Comparison of ENCODE assay signal across 9 cellular contexts in genomic region chr3:58630081-58630709, GRCh38. TPM values are rescaled to one million over a fixed set of nuclear protein-coding genes. Genes with fewer than 3 reads are reported as not detected.
DNase-seq lines count a peak whose midpoint lies in the region; ATAC-seq, FAIRE-seq and TF ChIP-seq lines count a peak whose summit lies in the region.
"Had no signal": no experiment of that assay in that cellular context is flagged by ENCODE, and none has a peak within 500 bp of the region (broad histone marks: within the 10 kb centered on the region; RNA-seq: fewer than 3 reads in every experiment).

No MANE protein-coding gene starts in this region.

- H3K4me1 Mint-ChIP-seq in naive B cell, result peaks cover 0 to 5% (median 4%) of the 10 kb centered on the region in 3 donors
- H3K4me1 Mint-ChIP-seq in stimulated activated effector memory CD8-positive, alpha-beta T cell treated with anti-CD3 and anti-CD28 coated beads, Interleukin-12 subunit alpha, Interleukin-12 subunit beta, amount 100 ng/mL, for 72 hours, result peaks cover 13% of the 10 kb centered on the region

- peak overlapping the region in 3 of 6 donors; percentile 11 to 36 (median 26) for H3K27ac Mint-ChIP-seq in naive B cell
- H3K27ac Mint-ChIP-seq in stimulated activated effector memory CD8-positive, alpha-beta T cell treated with anti-CD3 and anti-CD28 coated beads, Interleukin-12 subunit alpha, Interleukin-12 subunit beta, amount 100 ng/mL, for 72 hours, result no peak overlapping the region
- H3K27ac Mint-ChIP-seq: IgD-negative memory B cell had no signal

- H3K36me3 Mint-ChIP-seq in naive B cell, result no peaks in the 10 kb centered on the region
- peaks cover 6% of the 10 kb centered on the region for H3K36me3 Mint-ChIP-seq in stimulated activated effector memory CD8-positive, alpha-beta T cell treated with anti-CD3 and anti-CD28 coated beads, Interleukin-12 subunit alpha, Interleukin-12 subunit beta, amount 100 ng/mL, for 72 hours
- H3K36me3 Mint-ChIP-seq: IgD-negative memory B cell had no signal

- no peak for TF ChIP-seq POLR2A in H54 (IDR thresholded peaks at IDR 0.05; ENCODE audit: low read depth, low read length)

- peaks cover 3 to 25% (median 16%) of the 10 kb centered on the region in 3 donors for H3K27me3 Mint-ChIP-seq in naive B cell

- no peaks in the 10 kb centered on the region for H3K9me3 Mint-ChIP-seq in naive B cell
- H3K9me3 Mint-ChIP-seq in stimulated activated effector memory CD8-positive, alpha-beta T cell treated with anti-CD3 and anti-CD28 coated beads, Interleukin-12 subunit alpha, Interleukin-12 subunit beta, amount 100 ng/mL, for 72 hours, result no peaks in the 10 kb centered on the region
- H3K9me3 Mint-ChIP-seq: IgD-negative memory B cell had no signal

- DNase-seq in C1 segment of cervical spinal cord (lab: John Stamatoyannopoulos, UW) (peak in 11 of 14 donors; percentile 8 to 66 (median 39)), H54 (ENCODE audit: insufficient read length, low spot score) (peak; percentile 47), NCI-H82 treated with DMSO at 0.1 percent for 48 hours (lab: John Stamatoyannopoulos, UW; ENCODE audit: unreplicated experiment) (peak; percentile 12), naive B cell (peak; percentile 42)
- DNase-seq in activated CD8-positive, alpha-beta memory T cell treated with anti-CD3 and anti-CD28 coated beads, Interleukin-2, amount 50 U/mL, for 4 hours, result peak; percentile 61
- peak; percentile 58 to 83 for DNase-seq in stimulated activated effector memory CD8-positive, alpha-beta T cell treated with anti-CD3 and anti-CD28 coated beads, Interleukin-12 subunit alpha, Interleukin-12 subunit beta, amount 100 ng/mL, for 72 hours (ENCODE audit: low spot score in 2 of 2)

- ATAC-seq in esophagus mucosa, result peak; percentile 59
- peak; percentile 45 to 52 for ATAC-seq in naive B cell (ENCODE audit: low read depth in 2 of 2)
- peak; percentile 38 for ATAC-seq in stimulated activated effector memory CD8-positive, alpha-beta T cell treated with anti-CD3 and anti-CD28 coated beads, Interleukin-12 subunit alpha, Interleukin-12 subunit beta, amount 100 ng/mL, for 72 hours
- no peak for ATAC-seq in HG02571 (IDR thresholded peaks at IDR 0.05; ENCODE audit: unreplicated experiment)

- no peak for FAIRE-seq in H54 (lab: Jason Lieb, UNC)

- H3K4me3 Mint-ChIP-seq in naive B cell, result no peak overlapping the region
- H3K4me3 Mint-ChIP-seq in stimulated activated effector memory CD8-positive, alpha-beta T cell treated with anti-CD3 and anti-CD28 coated beads, Interleukin-12 subunit alpha, Interleukin-12 subunit beta, amount 100 ng/mL, for 72 hours, result no peak overlapping the region
- H3K4me3 Mint-ChIP-seq: IgD-negative memory B cell had no signal

RNA-seq across cellular contexts. Expression of gene FAM3D, which starts 36.4 kb away (rescaled TPM):
- total RNA-seq in esophagus mucosa, result 134 TPM
- polyA plus RNA-seq in naive B cell (ENCODE audit: low read depth in 6 of 6), result not detected
- polyA plus RNA-seq: IgD-negative memory B cell had no signal

RNA-seq across cellular contexts. Expression of gene FAM107A, which starts 53.0 kb away (rescaled TPM):
- total RNA-seq in esophagus mucosa, result 4.1 TPM
- polyA plus RNA-seq in naive B cell (ENCODE audit: low read depth in 6 of 6), result not detected
- polyA plus RNA-seq: IgD-negative memory B cell had no signal

Comparison
In these comparisons a context has a peak if more than half of its experiments do, and no peak if none do; other contexts are left out.
1. DNase-seq: peak in every context shown above with its lines; median percentile 70 in stimulated activated effector memory CD8-positive, alpha-beta T cell treated with anti-CD3 and anti-CD28 coated beads, Interleukin-12 subunit alpha, Interleukin-12 subunit beta, amount 100 ng/mL, for 72 hours; 61 in activated CD8-positive, alpha-beta memory T cell treated with anti-CD3 and anti-CD28 coated beads, Interleukin-2, amount 50 U/mL, for 4 hours; 47 in H54; 42 in naive B cell; 39 in C1 segment of cervical spinal cord; 12 in NCI-H82 treated with DMSO at 0.1 percent for 48 hours.